ENCODE assay signal across 18 cellular contexts in the genomic region with DNA sequence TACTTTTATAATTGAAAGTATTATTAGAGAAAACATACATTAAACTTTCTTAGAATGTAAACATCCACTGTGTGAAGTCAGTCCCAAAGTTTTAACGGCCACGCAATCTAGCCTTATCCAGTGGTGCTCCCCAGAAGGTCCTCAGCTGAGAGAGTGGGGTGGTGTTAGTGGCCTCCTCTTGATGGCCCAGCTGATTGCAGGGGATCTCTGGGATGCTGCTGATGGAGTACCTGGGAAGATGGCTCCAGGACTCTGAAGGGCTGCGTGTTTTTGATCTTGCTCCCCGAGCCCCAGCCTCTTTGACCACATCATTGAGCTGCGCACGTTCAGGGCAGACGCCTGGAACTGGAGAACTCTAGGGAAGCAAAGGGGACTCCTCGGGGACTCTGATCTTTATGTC.
DNase-seq lines count a peak whose midpoint lies in the region; ATAC-seq, FAIRE-seq and TF ChIP-seq lines count a peak whose summit lies in the region.
"Had no signal": no experiment of that assay in that cellular context is flagged by ENCODE, and none has a peak within 500 bp of the region (broad histone marks: within the 10 kb centered on the region; RNA-seq: fewer than 3 reads in every experiment).

No MANE protein-coding gene starts in this region.

- no peaks in the 10 kb centered on the region for H3K36me3 Mint-ChIP-seq in activated CD8-positive, alpha-beta memory T cell treated with anti-CD3 and anti-CD28 coated beads, Interleukin-2, amount 10 ng/mL, durations not matched to agents 7 days and 5 days
- no peaks in the 10 kb centered on the region for H3K36me3 Mint-ChIP-seq in type B pancreatic cell
- H3K36me3 Mint-ChIP-seq in activated naive CD8-positive, alpha-beta T cell treated with anti-CD3 and anti-CD28 coated beads for 36 hours: peaks cover 63% of the 10 kb centered on the region

- H4K91ac ChIP-seq in H1 (replicated peaks; ENCODE audit: insufficient read length, low read length): no peak overlapping the region

- no peaks in the 10 kb centered on the region for H3K4me1 ChIP-seq in H1 (replicated peaks in 1 of 4; ENCODE audit: control insufficient read depth in 3 of 4, insufficient read depth in 4 of 4, low read length in 3 of 4)
- H3K4me1 ChIP-seq: BE2C, HAP-1 had no signal

- H3K36me3 ChIP-seq in H1 (ENCODE audit: control insufficient read depth in 2 of 4, insufficient read depth in 4 of 4, low read length in 3 of 4): no peaks in the 10 kb centered on the region
- H3K36me3 ChIP-seq: BE2C, HAP-1 had no signal

- H3K27me3 ChIP-seq in H1 (replicated peaks in 1 of 4; ENCODE audit: control insufficient read depth in 3 of 4, extremely low read depth in 1 of 4, insufficient read depth in 3 of 4, low read length in 3 of 4): no peaks in the 10 kb centered on the region; a peak in 1 of 7 replicates
- H3K27me3 ChIP-seq: BE2C had no signal

- TF ChIP-seq POLR2A in H1 (IDR thresholded peaks at IDR 0.05; ENCODE audit: control extremely low read depth in 1 of 2, low read depth in 2 of 2, low read length in 2 of 2): no peak

- no peak overlapping the region for H2BK15ac ChIP-seq in H1 (ENCODE audit: low read length)

- H3K27ac Mint-ChIP-seq in activated CD8-positive, alpha-beta memory T cell treated with anti-CD3 and anti-CD28 coated beads, Interleukin-2, amount 10 ng/mL, durations not matched to agents 7 days and 5 days: no peak overlapping the region
- H3K27ac Mint-ChIP-seq in type B pancreatic cell: no peak overlapping the region
- no peak overlapping the region for H3K27ac Mint-ChIP-seq in activated naive CD8-positive, alpha-beta T cell treated with anti-CD3 and anti-CD28 coated beads for 36 hours
- H3K27ac Mint-ChIP-seq: CD8-positive, alpha-beta memory T cell had no signal

- no peaks in the 10 kb centered on the region for H3K79me1 ChIP-seq in H1 (ENCODE audit: low read depth, low read length)

- ATAC-seq in activated CD8-positive, alpha-beta memory T cell treated with anti-CD3 and anti-CD28 coated beads, Interleukin-2, amount 10 ng/mL, durations not matched to agents 7 days and 5 days: no peak

- POLR2A ChIA-PET in H1 (lab: Charles Lee; ENCODE audit: partially characterized antibody): no interaction called here

- H3K4me3 Mint-ChIP-seq in activated CD8-positive, alpha-beta memory T cell treated with anti-CD3 and anti-CD28 coated beads, Interleukin-2, amount 10 ng/mL, durations not matched to agents 7 days and 5 days: no peak overlapping the region
- no peak overlapping the region for H3K4me3 Mint-ChIP-seq in type B pancreatic cell
- no peak overlapping the region for H3K4me3 Mint-ChIP-seq in activated naive CD8-positive, alpha-beta T cell treated with anti-CD3 and anti-CD28 coated beads for 36 hours
- H3K4me3 Mint-ChIP-seq: CD8-positive, alpha-beta memory T cell had no signal

- no peak overlapping the region for H3K27ac ChIP-seq in H1 (ENCODE audit: low read depth, low read length)

- no peak overlapping the region for H2BK5ac ChIP-seq in H1 (ENCODE audit: low read depth, low read length)

- FAIRE-seq in H1 (lab: Jason Lieb, UNC): no peak
- FAIRE-seq: A204.1, G401.6, GM12891, GM19239 had no signal

- no peak overlapping the region for H2BK120ac ChIP-seq in H1 (replicated peaks; ENCODE audit: low read depth, low read length)

- TF ChIP-seq EP300 in H1 (IDR thresholded peaks at IDR 0.05; ENCODE audit: borderline replicate concordance in 1 of 2, low read depth in 2 of 2, low read length in 2 of 2): no peak

- no peak overlapping the region for H2BK12ac ChIP-seq in H1 (ENCODE audit: low read depth, low read length)

- H3K4me2 ChIP-seq in H1 (ENCODE audit: insufficient read depth in 1 of 2, low read depth in 2 of 2, low read length in 2 of 2): no peak overlapping the region

- H4K8ac ChIP-seq in H1 (ENCODE audit: extremely low read depth, insufficient read depth, low read length): peak overlapping the region; percentile 23; the same call in 1 of the 2 replicates

- H3K79me2 ChIP-seq in H1 (ENCODE audit: control insufficient read depth in 1 of 2, insufficient read depth in 2 of 2, low read length in 2 of 2): no peaks in the 10 kb centered on the region

- CTCF ChIA-PET in activated CD8-positive, alpha-beta memory T cell treated with anti-CD3 and anti-CD28 coated beads, Interleukin-2, amount 10 ng/mL, durations not matched to agents 7 days and 5 days (lab: Charles Lee): no interaction called here
- CTCF ChIA-PET in H1 (lab: Charles Lee; ENCODE audit: partially characterized antibody): interaction anchor here (1.3 to 9.2 kb wide), 3 partner anchors 15 to 329 kb away, joined by 6 to 73 read pairs (median 8); no protein-coding TSS in a partner anchor

- no peaks in the 10 kb centered on the region for H3K9me3 Mint-ChIP-seq in activated CD8-positive, alpha-beta memory T cell treated with anti-CD3 and anti-CD28 coated beads, Interleukin-2, amount 10 ng/mL, durations not matched to agents 7 days and 5 days (ENCODE audit: low read depth)
- H3K9me3 Mint-ChIP-seq in type B pancreatic cell: no peaks in the 10 kb centered on the region
- peaks cover 5% of the 10 kb centered on the region for H3K9me3 Mint-ChIP-seq in activated naive CD8-positive, alpha-beta T cell treated with anti-CD3 and anti-CD28 coated beads for 36 hours
- H3K9me3 Mint-ChIP-seq: CD8-positive, alpha-beta memory T cell had no signal

- DNase-seq in activated CD8-positive, alpha-beta memory T cell treated with anti-CD3 and anti-CD28 coated beads, Interleukin-2, amount 10 ng/mL, durations not matched to agents 7 days and 5 days: peak; percentile 21
- peak; percentile 37 for DNase-seq in activated CD8-positive, alpha-beta memory T cell treated with anti-CD3 and anti-CD28 coated beads, Interleukin-2, amount 50 U/mL, for 48 hours
- DNase-seq in H1 (ENCODE audit: low read depth in 1 of 2, low spot score in 2 of 2) (no peak), type B pancreatic cell (ENCODE audit: extremely low spot score, unreplicated experiment) (peak; percentile 20), NCI-H446 (lab: John Stamatoyannopoulos, UW) (no peak), superior temporal gyrus (ENCODE audit: extremely low spot score) (no peak)
- DNase-seq in activated naive CD8-positive, alpha-beta T cell treated with anti-CD3 and anti-CD28 coated beads for 36 hours: no peak
- DNase-seq: ACHN; BE2C; C1 segment of cervical spinal cord; CD4-positive, CD25-positive, alpha-beta regulatory T cell; CD8-positive, alpha-beta memory T cell; COR-L47 had no signal

- H3K56ac ChIP-seq in H1 (replicated peaks; ENCODE audit: insufficient read length, low read depth, low read length): no peak overlapping the region

- no peak overlapping the region for H3K9ac ChIP-seq in H1 (replicated peaks in 1 of 4; ENCODE audit: extremely low read depth in 1 of 4, low read depth in 3 of 4, low read length in 3 of 4)

- no peak overlapping the region for H2AFZ ChIP-seq in H1 (ENCODE audit: low read length)

- H3K23ac ChIP-seq in H1 (ENCODE audit: insufficient read length): no peak overlapping the region

- H3K27me3 Mint-ChIP-seq in activated CD8-positive, alpha-beta memory T cell treated with anti-CD3 and anti-CD28 coated beads, Interleukin-2, amount 10 ng/mL, durations not matched to agents 7 days and 5 days: no peaks in the 10 kb centered on the region
- H3K27me3 Mint-ChIP-seq in type B pancreatic cell: peaks cover 10% of the 10 kb centered on the region
- H3K27me3 Mint-ChIP-seq in activated naive CD8-positive, alpha-beta T cell treated with anti-CD3 and anti-CD28 coated beads for 36 hours: no peaks in the 10 kb centered on the region
- H3K27me3 Mint-ChIP-seq: CD4-positive, CD25-positive, alpha-beta regulatory T cell; CD8-positive, alpha-beta memory T cell had no signal

- no peaks in the 10 kb centered on the region for H3K23me2 ChIP-seq in H1 (ENCODE audit: low read depth, low read length)

- peaks cover 5% of the 10 kb centered on the region for H3K4me1 Mint-ChIP-seq in activated CD8-positive, alpha-beta memory T cell treated with anti-CD3 and anti-CD28 coated beads, Interleukin-2, amount 10 ng/mL, durations not matched to agents 7 days and 5 days
- H3K4me1 Mint-ChIP-seq in type B pancreatic cell (ENCODE audit: unreplicated experiment): peaks cover 6% of the 10 kb centered on the region
- peaks cover 45% of the 10 kb centered on the region for H3K4me1 Mint-ChIP-seq in activated naive CD8-positive, alpha-beta T cell treated with anti-CD3 and anti-CD28 coated beads for 36 hours

- H4K5ac ChIP-seq in H1 (ENCODE audit: insufficient read length, low read depth, low read length): no peak overlapping the region

- H3K14ac ChIP-seq in H1 (ENCODE audit: insufficient read length): no peak overlapping the region

- H3K18ac ChIP-seq in H1 (ENCODE audit: extremely low read depth, low read length): no peak overlapping the region

- peaks cover 0 to 3% of the 10 kb centered on the region in 2 experiments; a peak in 1 of 4 replicates for H3K9me3 ChIP-seq in H1 (ENCODE audit: insufficient read depth in 2 of 2, low read depth in 1 of 2, low read length in 1 of 2)
- H3K9me3 ChIP-seq: BE2C, HAP-1 had no signal

- no peak for TF ChIP-seq RAD21 in H1 (IDR thresholded peaks at IDR 0.05 in 1 of 2, conservative IDR thresholded peaks at IDR 0.05 in 1 of 2; ENCODE audit: low read depth in 2 of 2, low read length in 2 of 2)

- WGBS in H1 (ENCODE audit: extremely low coverage in 1 of 2, insufficient coverage in 1 of 2, insufficient read length in 1 of 2, insufficient replicate concordance in 2 of 2, low coverage in 1 of 2, low lambda C conversion rate in 2 of 2, missing lambda C conversion rate in 1 of 2), 2 experiments: 92% methylated on average over 8 of the region's 8 CpGs; no CpG with 5 or more reads in 1 of the 2 experiments

- H2BK20ac ChIP-seq in H1 (ENCODE audit: low read length): no peak overlapping the region

- TF ChIP-seq CTCF in H1 (IDR thresholded peaks at IDR 0.05; ENCODE audit: control extremely low read depth in 1 of 3, insufficient read depth in 1 of 3, low read depth in 1 of 3, low read length in 3 of 3): no peak
- no peak for TF ChIP-seq CTCF in type B pancreatic cell (conservative IDR thresholded peaks at IDR 0.05)

- H3K4ac ChIP-seq in H1 (replicated peaks; ENCODE audit: insufficient read length, low read depth, low read length): no peak overlapping the region

- no peak overlapping the region for H3K4me3 ChIP-seq in H1 (ENCODE audit: extremely low read depth in 1 of 4, insufficient read depth in 2 of 4, low read depth in 3 of 4, low read length in 4 of 4)
- H3K4me3 ChIP-seq: HAP-1 had no signal

- H4K20me1 ChIP-seq in H1 (replicated peaks in 1 of 2; ENCODE audit: control insufficient read depth in 1 of 2, insufficient read depth in 2 of 2, low read length in 2 of 2): no peaks in the 10 kb centered on the region

- no peak overlapping the region for H2AK5ac ChIP-seq in H1 (ENCODE audit: low read depth, low read length)

TF ChIP-seq in H1, 55 proteins besides CTCF, POLR2A, EP300 and RAD21 (continues in another document):
- TF ChIP-seq BACH1 (IDR thresholded peaks at IDR 0.05; ENCODE audit: low read length) (no peak), TAF1 (IDR thresholded peaks at IDR 0.05; ENCODE audit: low read depth, low read length) (no peak), POU5F1 (IDR thresholded peaks at IDR 0.05; ENCODE audit: low read depth, low read length) (no peak), FOSL1 (IDR thresholded peaks at IDR 0.05; ENCODE audit: insufficient read depth, low read depth, low read length) (no peak), KDM5A (IDR thresholded peaks at IDR 0.05; ENCODE audit: low read length) (no peak)

Comparison
In these comparisons a context has a peak if more than half of its experiments do, and no peak if none do; other contexts are left out.
1. DNase-seq: peak in activated CD8-positive, alpha-beta memory T cell treated with anti-CD3 and anti-CD28 coated beads, Interleukin-2, amount 10 ng/mL, durations not matched to agents 7 days and 5 days (single experiment), activated CD8-positive, alpha-beta memory T cell treated with anti-CD3 and anti-CD28 coated beads, Interleukin-2, amount 50 U/mL, for 48 hours (single experiment) and type B pancreatic cell (single experiment); none in H1 (0 of 2), activated naive CD8-positive, alpha-beta T cell treated with anti-CD3 and anti-CD28 coated beads for 36 hours (single experiment), NCI-H446 (0 of 2) and superior temporal gyrus (single experiment).